In the genomic region with DNA sequence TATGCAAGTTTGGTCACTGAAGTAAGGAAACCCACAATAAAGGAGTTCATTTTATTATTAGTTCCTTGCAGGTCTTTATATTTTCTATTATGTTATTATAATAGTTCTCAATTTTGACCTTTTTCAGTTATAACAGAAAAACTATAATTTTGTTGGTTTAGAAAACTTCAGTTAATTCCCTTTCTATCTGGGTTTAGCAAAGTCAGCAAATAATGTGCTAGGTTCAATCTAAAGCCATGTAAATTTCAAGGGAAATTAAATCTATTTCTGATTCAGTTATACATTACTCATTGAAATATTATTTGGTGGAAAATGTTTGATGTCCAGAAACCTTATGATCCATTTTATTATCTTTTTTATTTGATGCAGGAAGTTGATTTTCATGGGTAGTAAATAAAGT, we compare ENCODE assay signal across 29 cellular contexts. TPM values are rescaled to one million over a fixed set of nuclear protein-coding genes. Genes with fewer than 3 reads are reported as not detected.
DNase-seq lines count a peak whose midpoint lies in the region; ATAC-seq, FAIRE-seq and TF ChIP-seq lines count a peak whose summit lies in the region.
"Had no signal": no experiment of that assay in that cellular context is flagged by ENCODE, and none has a peak within 500 bp of the region (broad histone marks: within the 10 kb centered on the region; RNA-seq: fewer than 3 reads in every experiment).

No MANE protein-coding gene starts in this region.

- intact Hi-C loops in HepG2 (cut with micrococcal nuclease; ENCODE audit: unreplicated experiment), result no loop called here
- intact Hi-C loops in right lobe of liver (cut with DNase I), result no loop called here
- intact Hi-C loops in IMR-90 (cut with micrococcal nuclease), result no loop called here

- H4K20me1 ChIP-seq in HepG2 (ENCODE audit: insufficient read depth, low read length) (no peaks in the 10 kb centered on the region), IMR-90 (ENCODE audit: insufficient read depth, low read length) (no peaks in the 10 kb centered on the region), H1 (replicated peaks in 1 of 2; ENCODE audit: control insufficient read depth in 1 of 2, insufficient read depth in 2 of 2, low read length in 2 of 2) (no peaks in the 10 kb centered on the region)
- H4K20me1 ChIP-seq: BLaER1 had no signal

- H3K79me1 ChIP-seq in IMR-90 (ENCODE audit: low read depth in 1 of 2, low read length in 2 of 2) (no peaks in the 10 kb centered on the region), H1 (ENCODE audit: low read depth, low read length) (no peaks in the 10 kb centered on the region)

- H3K27ac ChIP-seq in HepG2 (ENCODE audit: extremely low read length, insufficient read depth, low read length), result no peak overlapping the region
- no peak overlapping the region for H3K27ac ChIP-seq in right lobe of liver
- no peak overlapping the region for H3K27ac ChIP-seq in IMR-90 (ENCODE audit: insufficient read depth, low read length)
- no peak overlapping the region for H3K27ac ChIP-seq in H1 (ENCODE audit: low read depth, low read length)
- H3K27ac ChIP-seq: 22Rv1, BLaER1 had no signal

- no peak for TF ChIP-seq EP300 in HepG2 (IDR thresholded peaks at IDR 0.05; ENCODE audit: low read depth in 2 of 2, low read length in 2 of 2)
- TF ChIP-seq EP300 in HepG2 (CRISPR knock-in tag; IDR thresholded peaks at IDR 0.05; ENCODE audit: borderline replicate concordance), result no peak
- TF ChIP-seq EP300 in H1 (IDR thresholded peaks at IDR 0.05; ENCODE audit: borderline replicate concordance in 1 of 2, low read depth in 2 of 2, low read length in 2 of 2), result no peak

- H3K9ac ChIP-seq in HepG2 (ENCODE audit: insufficient read depth, low read depth, low read length) (no peak overlapping the region), IMR-90 (ENCODE audit: low read depth, low read length) (no peak overlapping the region), H1 (replicated peaks in 1 of 4; ENCODE audit: extremely low read depth in 1 of 4, low read depth in 3 of 4, low read length in 3 of 4) (no peak overlapping the region)
- H3K9ac ChIP-seq: BLaER1 had no signal

- H3K14ac ChIP-seq in IMR-90 (replicated peaks; ENCODE audit: low read depth, low read length) (no peak overlapping the region), H1 (ENCODE audit: insufficient read length) (no peak overlapping the region)

- H3K9me3 ChIP-seq in HepG2 (ENCODE audit: low read length) (no peaks in the 10 kb centered on the region), right lobe of liver (no peaks in the 10 kb centered on the region), IMR-90 (ENCODE audit: control insufficient read depth, insufficient read depth, low read length) (no peaks in the 10 kb centered on the region), H1 (ENCODE audit: insufficient read depth in 2 of 2, low read depth in 1 of 2, low read length in 1 of 2) (no peaks in the 10 kb centered on the region)
- H3K9me3 ChIP-seq: BE2C, BLaER1 had no signal

- H3K36me3 ChIP-seq in HepG2 (replicated peaks in 1 of 2; ENCODE audit: control insufficient read depth in 1 of 2, insufficient read depth in 2 of 2, low read length in 2 of 2) (no peaks in the 10 kb centered on the region), right lobe of liver (no peaks in the 10 kb centered on the region), IMR-90 (ENCODE audit: control insufficient read depth, insufficient read depth, low read length) (no peaks in the 10 kb centered on the region), H1 (ENCODE audit: control insufficient read depth in 2 of 4, insufficient read depth in 4 of 4, low read length in 3 of 4) (no peaks in the 10 kb centered on the region)
- H3K36me3 ChIP-seq: BE2C, BLaER1 had no signal

- TF ChIP-seq CTCF in HepG2 (CRISPR knock-in tag; IDR thresholded peaks at IDR 0.05) (no peak), right lobe of liver (IDR thresholded peaks at IDR 0.05) (no peak), IMR-90 (conservative IDR thresholded peaks at IDR 0.05; ENCODE audit: low read depth, low read length) (no peak), H1 (IDR thresholded peaks at IDR 0.05; ENCODE audit: control extremely low read depth in 1 of 3, insufficient read depth in 1 of 3, low read depth in 1 of 3, low read length in 3 of 3) (no peak)

- no peak overlapping the region for H4K8ac ChIP-seq in IMR-90 (ENCODE audit: low read depth in 2 of 2, low read length in 2 of 2)
- H4K8ac ChIP-seq in H1 (ENCODE audit: extremely low read depth, insufficient read depth, low read length), result no peak overlapping the region

- no peaks in the 10 kb centered on the region for H3K4me1 ChIP-seq in HepG2 (ENCODE audit: insufficient read depth, low read length)
- H3K4me1 ChIP-seq in right lobe of liver, result no peaks in the 10 kb centered on the region
- H3K4me1 ChIP-seq in IMR-90 (ENCODE audit: control insufficient read depth, insufficient read depth, low read length), result no peaks in the 10 kb centered on the region
- no peaks in the 10 kb centered on the region for H3K4me1 ChIP-seq in H1 (replicated peaks in 1 of 4; ENCODE audit: control insufficient read depth in 3 of 4, insufficient read depth in 4 of 4, low read length in 3 of 4)
- H3K4me1 ChIP-seq: BE2C, BLaER1 had no signal

- H3K23me2 ChIP-seq in H1 (ENCODE audit: low read depth, low read length), result no peaks in the 10 kb centered on the region

- TF ChIP-seq POLR2A in HepG2 (IDR thresholded peaks at IDR 0.05; ENCODE audit: insufficient read depth in 1 of 2, low read depth in 2 of 2, low read length in 2 of 2) (no peak), right lobe of liver (IDR thresholded peaks at IDR 0.05) (no peak), IMR-90 (IDR thresholded peaks at IDR 0.05; ENCODE audit: low read depth, low read length) (no peak), H1 (IDR thresholded peaks at IDR 0.05; ENCODE audit: control extremely low read depth in 1 of 2, low read depth in 2 of 2, low read length in 2 of 2) (no peak)

- H3K79me2 ChIP-seq in HepG2 (ENCODE audit: insufficient read depth, low read length) (no peaks in the 10 kb centered on the region), H1 (ENCODE audit: control insufficient read depth in 1 of 2, insufficient read depth in 2 of 2, low read length in 2 of 2) (no peaks in the 10 kb centered on the region)

- BruUV-seq in HepG2 (replicated peaks; lab: Mats Ljungman, UMichigan) (no TSS peak), IMR-90 (replicated peaks; lab: Mats Ljungman, UMichigan) (no TSS peak)

- FAIRE-seq in HepG2 (lab: Jason Lieb, UNC), result no peak
- FAIRE-seq in H1 (lab: Jason Lieb, UNC), result no peak
- FAIRE-seq: GM12878, GM12892, GM18507 had no signal

- no peak overlapping the region for H2BK15ac ChIP-seq in IMR-90 (ENCODE audit: low read depth, low read length)
- H2BK15ac ChIP-seq in H1 (ENCODE audit: low read length), result no peak overlapping the region

- H3K4me2 ChIP-seq in HepG2 (ENCODE audit: low read depth, low read length) (no peak overlapping the region), IMR-90 (ENCODE audit: low read depth, low read length) (no peak overlapping the region), H1 (ENCODE audit: insufficient read depth in 1 of 2, low read depth in 2 of 2, low read length in 2 of 2) (no peak overlapping the region)
- H3K4me2 ChIP-seq: BLaER1 had no signal

- H2BK5ac ChIP-seq in IMR-90 (ENCODE audit: low read depth, low read length, poor library complexity, severe bottlenecking), result no peak overlapping the region
- H2BK5ac ChIP-seq in H1 (ENCODE audit: low read depth, low read length), result no peak overlapping the region

- no peak overlapping the region for H3K4me3 ChIP-seq in HepG2 (replicated peaks in 1 of 3; ENCODE audit: insufficient read depth in 1 of 3, low read depth in 2 of 3, low read length in 3 of 3)
- H3K4me3 ChIP-seq in right lobe of liver, result no peak overlapping the region
- no peak overlapping the region for H3K4me3 ChIP-seq in IMR-90 (ENCODE audit: insufficient read depth, low read depth, low read length)
- H3K4me3 ChIP-seq in H1 (ENCODE audit: extremely low read depth in 1 of 4, insufficient read depth in 2 of 4, low read depth in 3 of 4, low read length in 4 of 4), result no peak overlapping the region
- H3K4me3 ChIP-seq: BLaER1, GM12878 had no signal

- H3K4ac ChIP-seq in IMR-90 (ENCODE audit: low read depth, low read length) (no peak overlapping the region), H1 (replicated peaks; ENCODE audit: insufficient read length, low read depth, low read length) (no peak overlapping the region)

- no peak overlapping the region for H3K23ac ChIP-seq in IMR-90 (ENCODE audit: low read depth, low read length)
- H3K23ac ChIP-seq in H1 (ENCODE audit: insufficient read length), result no peak overlapping the region

- no peak overlapping the region for H3K56ac ChIP-seq in IMR-90 (ENCODE audit: extremely low read depth, insufficient read depth, low read length)
- H3K56ac ChIP-seq in H1 (replicated peaks; ENCODE audit: insufficient read length, low read depth, low read length), result no peak overlapping the region

- H4K91ac ChIP-seq in IMR-90 (ENCODE audit: insufficient read depth, low read depth, low read length) (no peak overlapping the region), H1 (replicated peaks; ENCODE audit: insufficient read length, low read length) (no peak overlapping the region)

- dilution Hi-C loops in IMR-90 (cut with HindIII; ENCODE audit: low sequenced_read_pairs, unreplicated experiment), result no loop called here

- no peak overlapping the region for H2AFZ ChIP-seq in HepG2 (ENCODE audit: low read length)
- no peak overlapping the region for H2AFZ ChIP-seq in IMR-90 (replicated peaks; ENCODE audit: low read length, poor library complexity)
- H2AFZ ChIP-seq in H1 (ENCODE audit: low read length), result no peak overlapping the region

- H4K5ac ChIP-seq in IMR-90 (ENCODE audit: low read depth, low read length), result no peak overlapping the region
- no peak overlapping the region for H4K5ac ChIP-seq in H1 (ENCODE audit: insufficient read length, low read depth, low read length)

- H2AK5ac ChIP-seq in IMR-90 (ENCODE audit: low read depth, low read length) (no peak overlapping the region), H1 (ENCODE audit: low read depth, low read length) (no peak overlapping the region)

- POLR2A ChIA-PET in HepG2 (lab: Yijun Ruan, JAX), result no interaction called here
- POLR2A ChIA-PET in IMR-90 (lab: Charles Lee; ENCODE audit: unreplicated experiment), result no interaction called here
- POLR2A ChIA-PET in H1 (lab: Charles Lee; ENCODE audit: partially characterized antibody), result no interaction called here

- H3K27me3 ChIP-seq in HepG2 (ENCODE audit: control insufficient read depth in 1 of 2, insufficient read depth in 2 of 2, low read length in 2 of 2) (no peaks in the 10 kb centered on the region), right lobe of liver (no peaks in the 10 kb centered on the region), IMR-90 (ENCODE audit: control insufficient read depth, insufficient read depth, low read length) (no peaks in the 10 kb centered on the region), H1 (replicated peaks in 1 of 4; ENCODE audit: control insufficient read depth in 3 of 4, extremely low read depth in 1 of 4, insufficient read depth in 3 of 4, low read length in 3 of 4) (no peaks in the 10 kb centered on the region)
- H3K27me3 ChIP-seq: BE2C, BLaER1 had no signal

- no peak for ATAC-seq in HepG2
- ATAC-seq in right lobe of liver, result no peak
- ATAC-seq in IMR-90 (ENCODE audit: low read depth), result no peak
- no peak for ATAC-seq in GM18909 (IDR thresholded peaks at IDR 0.05; ENCODE audit: poor library complexity, unreplicated experiment)
- ATAC-seq in GM18868 (IDR thresholded peaks at IDR 0.05; ENCODE audit: unreplicated experiment), result no peak
- ATAC-seq: GM12878 had no signal

- in situ Hi-C loops in HepG2 (cut with HindIII; ENCODE audit: extremely low pct_ligation_motif_present, low pct_unique_long_range_greater_than_20kb), result no loop called here
- in situ Hi-C loops in IMR-90 (cut with MboI; ENCODE audit: low sequenced_read_pairs), result no loop called here

- TF ChIP-seq RAD21 in HepG2 (CRISPR knock-in tag; IDR thresholded peaks at IDR 0.05) (no peak), IMR-90 (IDR thresholded peaks at IDR 0.05; ENCODE audit: low read length) (no peak), H1 (IDR thresholded peaks at IDR 0.05 in 1 of 2, conservative IDR thresholded peaks at IDR 0.05 in 1 of 2; ENCODE audit: low read depth in 2 of 2, low read length in 2 of 2) (no peak)

- no peak for DNase-seq in HepG2 (ENCODE audit: low spot score)
- no peak for DNase-seq in right lobe of liver
- no peak for DNase-seq in IMR-90
- DNase-seq in H1 (ENCODE audit: low read depth in 1 of 2, low spot score in 2 of 2), result no peak
- DNase-seq in AG08396 (ENCODE audit: low spot score), result no peak
- DNase-seq: BE2C; C1 segment of cervical spinal cord; CD4-positive, alpha-beta memory T cell; CD4-positive, CD25-positive, alpha-beta regulatory T cell; CD8-positive, alpha-beta memory T cell; COR-L47; DMS 273 treated with DMSO at 0.1 percent for 48 hours; DMS153; DMS53; DMS79; DND-41; EL; GDM1 had no signal

- no peak overlapping the region for H2AK9ac ChIP-seq in IMR-90 (replicated peaks; ENCODE audit: low read depth, low read length, poor library complexity)

- no peak overlapping the region for H3K18ac ChIP-seq in IMR-90 (ENCODE audit: low read depth, low read length)
- H3K18ac ChIP-seq in H1 (ENCODE audit: extremely low read depth, low read length), result no peak overlapping the region

- no peak overlapping the region for H2BK12ac ChIP-seq in H1 (ENCODE audit: low read depth, low read length)

- H2BK20ac ChIP-seq in IMR-90 (ENCODE audit: low read depth, low read length) (no peak overlapping the region), H1 (ENCODE audit: low read length) (no peak overlapping the region)

- CTCF ChIA-PET in HepG2 (lab: Yijun Ruan, JAX; ENCODE audit: low intra/inter-chr PET ratio, low total read pairs) (no interaction called here), IMR-90 (lab: Yijun Ruan, JAX) (no interaction called here), H1 (lab: Charles Lee; ENCODE audit: partially characterized antibody) (no interaction called here)

- H2BK120ac ChIP-seq in IMR-90 (ENCODE audit: low read depth, low read length) (no peak overlapping the region), H1 (replicated peaks; ENCODE audit: low read depth, low read length) (no peak overlapping the region)

- H3K9me1 ChIP-seq in IMR-90 (ENCODE audit: insufficient read depth, low read length), result no peaks in the 10 kb centered on the region

RNA-seq across cellular contexts. Expression of gene MYL1, which starts 43.7 kb away (rescaled TPM):
- not detected in 2 replicates for total RNA-seq in HepG2 (2016; rRNA removed; fragmentation: Illumina TruSeq; extraction: Trizol)
- not detected in 2 replicates for total RNA-seq in HepG2 (2016; cell fraction: cytosol; rRNA removed; fragmentation: Illumina TruSeq; extraction: Trizol; ENCODE audit: low read depth)
- total RNA-seq in HepG2 (2016; cell fraction: insoluble cytoplasmic fraction; rRNA removed; fragmentation: Illumina TruSeq; extraction: Trizol), result not detected in 2 replicates
- total RNA-seq in HepG2 (2016; cell fraction: membrane; rRNA removed; fragmentation: Illumina TruSeq; extraction: Trizol), result not detected in 2 replicates
- not detected in 2 replicates for total RNA-seq in HepG2 (2016; cell fraction: nucleus; rRNA removed; fragmentation: Illumina TruSeq; extraction: Trizol)
- polyA plus RNA-seq in HepG2 (2011; rRNA removed), result not detected in 2 replicates
- not detected in 2 replicates for polyA plus RNA-seq in HepG2 (2011; cell fraction: cytosol; rRNA removed)
- not detected in 2 replicates for polyA plus RNA-seq in HepG2 (2011; cell fraction: nucleus; rRNA removed)
- polyA plus RNA-seq in HepG2 (2012), result not detected in 2 replicates
- polyA plus RNA-seq in HepG2 (2016; cell fraction: cytosol; fragmentation: Illumina TruSeq; extraction: Trizol; ENCODE audit: low read depth), result not detected in 2 replicates
- polyA plus RNA-seq in HepG2 (2016; cell fraction: insoluble cytoplasmic fraction; fragmentation: Illumina TruSeq; extraction: Trizol; ENCODE audit: low read depth), result not detected in 2 replicates
- polyA plus RNA-seq in HepG2 (2016; cell fraction: membrane; fragmentation: Illumina TruSeq; extraction: Trizol; ENCODE audit: low read depth), result not detected in 2 replicates
- polyA plus RNA-seq in HepG2 (2016; cell fraction: nucleus; fragmentation: Illumina TruSeq; extraction: Trizol; ENCODE audit: insufficient read depth, low read depth), result not detected in 2 replicates
- not detected in 2 replicates for polyA minus RNA-seq in HepG2 (2011; rRNA and poly(A)+ RNA removed; ENCODE audit: low replicate concordance)
- not detected in 2 replicates for polyA minus RNA-seq in HepG2 (2011; cell fraction: cytosol; rRNA and poly(A)+ RNA removed)
- polyA minus RNA-seq in HepG2 (2011; cell fraction: nucleus; rRNA and poly(A)+ RNA removed), result not detected in 2 replicates
- total RNA-seq in right lobe of liver, result 1 to 10 TPM in 1 of 6 experiments, under 1 TPM in 1, not detected in 4; 0.28 to 1.3 TPM
- total RNA-seq in IMR-90 (2012; rRNA removed), result not detected in 2 replicates
- not detected in 2 replicates for polyA plus RNA-seq in IMR-90 (2012; rRNA removed)
- not detected in 2 replicates for polyA plus RNA-seq in IMR-90 (2012; cell fraction: cytosol; rRNA removed)
- polyA plus RNA-seq in IMR-90 (2012; cell fraction: nucleus; rRNA removed; ENCODE audit: low replicate concordance), result not detected in 2 replicates
- not detected in 2 replicates for total RNA-seq in H1 (2021; fragmentation: NEBNext Ultra II Directional; extraction: Animal tissue kit (Norgen Biotek cat#: 25700))
- polyA plus RNA-seq in H1 (2011; rRNA removed), result not detected in 2 replicates
- polyA plus RNA-seq in H1 (2011; cell fraction: cytosol; rRNA removed), result not detected
- not detected for polyA plus RNA-seq in H1 (2011; cell fraction: nucleus; rRNA removed)
- not detected in 4 replicates for polyA plus RNA-seq in H1 (2012, experiment 1 of 2)
- not detected for polyA plus RNA-seq in H1 (2012, experiment 2 of 2)
- not detected for polyA plus RNA-seq in H1 (2013, experiment 1 of 2)
- polyA plus RNA-seq in H1 (2013, experiment 2 of 2), result not detected
- not detected in 2 replicates for polyA minus RNA-seq in H1 (2011; rRNA and poly(A)+ RNA removed)
- not detected for polyA minus RNA-seq in H1 (2011; cell fraction: cytosol; rRNA and poly(A)+ RNA removed)
- polyA minus RNA-seq in H1 (2011; cell fraction: nucleus; rRNA and poly(A)+ RNA removed), result not detected
- total RNA-seq: A172; CD4-positive, alpha-beta memory T cell; CD4-positive, CD25-positive, alpha-beta regulatory T cell; CD8-positive, alpha-beta memory T cell; Daoy; G401; GM12878 had no signal
- polyA plus RNA-seq: CD14-positive monocyte; CD4-positive, alpha-beta memory T cell; CD4-positive, CD25-positive, alpha-beta regulatory T cell; CD8-positive, alpha-beta memory T cell had no signal

RNA-seq across cellular contexts. Expression of gene ACADL, which starts 46.1 kb away (rescaled TPM):
- total RNA-seq in HepG2 (2016; rRNA removed; fragmentation: Illumina TruSeq; extraction: Trizol) (not detected in 2 replicates), right lobe of liver (10 to 100 TPM; 13.4 to 30.2 (median 22.3) TPM), IMR-90 (2012; rRNA removed) (not detected in 2 replicates)
- total RNA-seq in HepG2 (2016; cell fraction: cytosol; rRNA removed; fragmentation: Illumina TruSeq; extraction: Trizol; ENCODE audit: low read depth), result not detected in 2 replicates
- not detected in 2 replicates for total RNA-seq in HepG2 (2016; cell fraction: insoluble cytoplasmic fraction; rRNA removed; fragmentation: Illumina TruSeq; extraction: Trizol)
- total RNA-seq in HepG2 (2016; cell fraction: membrane; rRNA removed; fragmentation: Illumina TruSeq; extraction: Trizol), result not detected in 2 replicates
- total RNA-seq in HepG2 (2016; cell fraction: nucleus; rRNA removed; fragmentation: Illumina TruSeq; extraction: Trizol), result 0.22 TPM in 1 of 2 replicates, not detected in the other
- polyA plus RNA-seq in HepG2 (2011; rRNA removed) (not detected in 2 replicates), IMR-90 (2012; rRNA removed) (not detected in 2 replicates), H1 (2011; rRNA removed) (0.09 and 0.11 TPM in 2 replicates)
- polyA plus RNA-seq in HepG2 (2011; cell fraction: cytosol; rRNA removed), result not detected in 2 replicates
- polyA plus RNA-seq in HepG2 (2011; cell fraction: nucleus; rRNA removed), result not detected in 2 replicates
- polyA plus RNA-seq in HepG2 (2012), result not detected in 2 replicates
- polyA plus RNA-seq in HepG2 (2016; cell fraction: cytosol; fragmentation: Illumina TruSeq; extraction: Trizol; ENCODE audit: low read depth), result not detected in 2 replicates
- not detected in 2 replicates for polyA plus RNA-seq in HepG2 (2016; cell fraction: insoluble cytoplasmic fraction; fragmentation: Illumina TruSeq; extraction: Trizol; ENCODE audit: low read depth)
- not detected in 2 replicates for polyA plus RNA-seq in HepG2 (2016; cell fraction: membrane; fragmentation: Illumina TruSeq; extraction: Trizol; ENCODE audit: low read depth)
- not detected in 2 replicates for polyA plus RNA-seq in HepG2 (2016; cell fraction: nucleus; fragmentation: Illumina TruSeq; extraction: Trizol; ENCODE audit: insufficient read depth, low read depth)
- not detected in 2 replicates for polyA minus RNA-seq in HepG2 (2011; rRNA and poly(A)+ RNA removed; ENCODE audit: low replicate concordance)
- polyA minus RNA-seq in HepG2 (2011; cell fraction: cytosol; rRNA and poly(A)+ RNA removed), result not detected in 2 replicates
- polyA minus RNA-seq in HepG2 (2011; cell fraction: nucleus; rRNA and poly(A)+ RNA removed), result not detected in 2 replicates
- polyA plus RNA-seq in IMR-90 (2012; cell fraction: cytosol; rRNA removed), result not detected in 2 replicates
- not detected in 2 replicates for polyA plus RNA-seq in IMR-90 (2012; cell fraction: nucleus; rRNA removed; ENCODE audit: low replicate concordance)
- total RNA-seq in H1 (2021; fragmentation: NEBNext Ultra II Directional; extraction: Animal tissue kit (Norgen Biotek cat#: 25700)), result 0.34 and 0.40 TPM in 2 replicates
- polyA plus RNA-seq in H1 (2011; cell fraction: cytosol; rRNA removed), result 0.19 TPM
- 0.24 TPM for polyA plus RNA-seq in H1 (2011; cell fraction: nucleus; rRNA removed)
- polyA plus RNA-seq in H1 (2012, experiment 1 of 2), result 0.22 to 0.42 TPM (median 0.27 TPM) in 4 replicates
- polyA plus RNA-seq in H1 (2012, experiment 2 of 2), result not detected
- polyA plus RNA-seq in H1 (2013, experiment 1 of 2), result 0.26 TPM
- 0.18 TPM for polyA plus RNA-seq in H1 (2013, experiment 2 of 2)
- 0.19 and 0.32 TPM in 2 replicates for polyA minus RNA-seq in H1 (2011; rRNA and poly(A)+ RNA removed)
- not detected for polyA minus RNA-seq in H1 (2011; cell fraction: cytosol; rRNA and poly(A)+ RNA removed)
- polyA minus RNA-seq in H1 (2011; cell fraction: nucleus; rRNA and poly(A)+ RNA removed), result 0.90 TPM
- total RNA-seq: A172; CD4-positive, alpha-beta memory T cell; CD4-positive, CD25-positive, alpha-beta regulatory T cell; CD8-positive, alpha-beta memory T cell; Daoy; G401; GM12878 had no signal
- polyA plus RNA-seq: CD14-positive monocyte; CD4-positive, alpha-beta memory T cell; CD4-positive, CD25-positive, alpha-beta regulatory T cell; CD8-positive, alpha-beta memory T cell; GM12878 had no signal

Comparison
In these comparisons a context has a peak if more than half of its experiments do, and no peak if none do; other contexts are left out.
1. RNA of gene ACADL, which starts 46.1 kb away (total RNA-seq): 13.4 to 30.2 TPM in right lobe of liver; 0.34 to 0.40 TPM in H1, 0.22 TPM in HepG2 and not detected in IMR-90; every median in the first group is over 10 times any median in the second.
2. Of the 41 proteins assayed by ChIP-seq in both HepG2 and H1: peak only in HepG2: none; only in H1: none; in both: MAFK; in neither: 40.